2 cellular contexts compared by ENCODE assay signal in the genomic region with DNA sequence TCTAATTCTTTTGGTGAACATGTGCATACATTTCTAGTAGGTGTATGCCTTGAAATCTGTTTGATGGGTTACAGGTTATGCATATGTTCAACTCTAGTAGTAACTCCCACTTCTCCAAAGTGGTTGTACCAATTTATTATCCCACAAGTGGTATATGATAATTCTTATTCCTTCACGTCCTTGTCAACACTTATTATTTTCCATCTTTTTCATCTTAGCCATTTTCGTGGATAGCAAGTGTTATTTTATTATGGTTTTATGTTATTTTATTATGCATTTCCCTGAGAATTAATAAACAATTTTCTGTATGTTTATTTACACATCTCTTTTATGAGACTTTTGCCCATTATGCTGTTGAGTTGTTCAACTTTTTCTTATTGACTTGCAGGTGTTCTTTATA.
TF ChIP-seq lines count a peak whose summit lies in the region.

No MANE protein-coding gene starts in this region.

TF ChIP-seq in A549, 52 proteins besides CTCF, POLR2A, EP300 and RAD21:
- TF ChIP-seq HEYL (CRISPR knock-in tag; IDR thresholded peaks at IDR 0.05): no peak
- TF ChIP-seq HES2 (IDR thresholded peaks at IDR 0.05): no peak
- TF ChIP-seq FOSL2 (IDR thresholded peaks at IDR 0.05): no peak
- TF ChIP-seq FOSL2 (CRISPR knock-in tag; IDR thresholded peaks at IDR 0.05): no peak
- TF ChIP-seq, protein P1, sequence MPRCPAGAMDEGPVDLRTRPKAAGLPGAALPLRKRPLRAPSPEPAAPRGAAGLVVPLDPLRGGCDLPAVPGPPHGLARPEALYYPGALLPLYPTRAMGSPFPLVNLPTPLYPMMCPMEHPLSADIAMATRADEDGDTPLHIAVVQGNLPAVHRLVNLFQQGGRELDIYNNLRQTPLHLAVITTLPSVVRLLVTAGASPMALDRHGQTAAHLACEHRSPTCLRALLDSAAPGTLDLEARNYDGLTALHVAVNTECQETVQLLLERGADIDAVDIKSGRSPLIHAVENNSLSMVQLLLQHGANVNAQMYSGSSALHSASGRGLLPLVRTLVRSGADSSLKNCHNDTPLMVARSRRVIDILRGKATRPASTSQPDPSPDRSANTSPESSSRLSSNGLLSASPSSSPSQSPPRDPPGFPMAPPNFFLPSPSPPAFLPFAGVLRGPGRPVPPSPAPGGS (IDR thresholded peaks at IDR 0.05): no peak
- no peak for TF ChIP-seq TFCP2L1 (CRISPR knock-in tag; IDR thresholded peaks at IDR 0.05)
- TF ChIP-seq CHD4 (IDR thresholded peaks at IDR 0.05; ENCODE audit: borderline replicate concordance): 0 out of 2 replicates have a peak, but pooled peaks have one; percentile 75
- 0 out of 2 replicates have a peak, but pooled peaks have one; percentile 25 for TF ChIP-seq ZSCAN20 (CRISPR knock-in tag; IDR thresholded peaks at IDR 0.05)
- TF ChIP-seq HDAC2 (IDR thresholded peaks at IDR 0.05): 0 out of 2 replicates have a peak, but pooled peaks have one; percentile 81
- peak; percentile 88 for TF ChIP-seq ZFP36 (IDR thresholded peaks at IDR 0.05; ENCODE audit: borderline replicate concordance, partially characterized antibody)
- TF ChIP-seq BHLHE40 (IDR thresholded peaks at IDR 0.05; ENCODE audit: low read depth, low read length): no peak
- TF ChIP-seq EHF (CRISPR knock-in tag; IDR thresholded peaks at IDR 0.05): 0 out of 2 replicates have a peak, but pooled peaks have one; percentile 55
- TF ChIP-seq FOXS1 (CRISPR knock-in tag; IDR thresholded peaks at IDR 0.05): no peak
- no peak for TF ChIP-seq RNF2 (IDR thresholded peaks at IDR 0.05; ENCODE audit: borderline replicate concordance, low read depth)
- TF ChIP-seq KDM1A (IDR thresholded peaks at IDR 0.05; ENCODE audit: low read depth): no peak
TF ChIP-seq in A549: peak in this region for 5.

TF ChIP-seq in K562, 482 proteins besides CTCF, POLR2A, EP300 and RAD21:
- no peak for TF ChIP-seq MEIS2 (IDR thresholded peaks at IDR 0.05; ENCODE audit: partially characterized antibody)
- no peak for TF ChIP-seq RAD51 (IDR thresholded peaks at IDR 0.05; ENCODE audit: borderline replicate concordance, low read depth)
- no peak for TF ChIP-seq CBFA2T2 (conservative IDR thresholded peaks at IDR 0.05)
- peak; percentile 24 for TF ChIP-seq ZFP36 (IDR thresholded peaks at IDR 0.05; ENCODE audit: low read depth, low read length, partially characterized antibody)
- no peak for TF ChIP-seq ZNF507 (tag; conservative IDR thresholded peaks at IDR 0.05)
- no peak for TF ChIP-seq PRMT5 (CRISPR knock-in tag; IDR thresholded peaks at IDR 0.05)
- TF ChIP-seq ADNP (tag; IDR thresholded peaks at IDR 0.05): no peak
- TF ChIP-seq NR4A1 (CRISPR knock-in tag; IDR thresholded peaks at IDR 0.05): no peak
- no peak for TF ChIP-seq NR4A1 (tag; IDR thresholded peaks at IDR 0.05)
TF ChIP-seq in K562: peak in this region for 1.
